ENCODE assay signal across 20 cellular contexts in genomic region chr22:47776329-47776728, GRCh38.
DNase-seq lines count a peak whose midpoint lies in the region; ATAC-seq, FAIRE-seq and TF ChIP-seq lines count a peak whose summit lies in the region.
"Had no signal": no experiment of that assay in that cellular context is flagged by ENCODE, and none has a peak within 500 bp of the region (broad histone marks: within the 10 kb centered on the region; RNA-seq: fewer than 3 reads in every experiment).

No MANE protein-coding gene starts in this region.

- H3K27ac ChIP-seq in HepG2 (ENCODE audit: extremely low read length, insufficient read depth, low read length) (no peak overlapping the region), right lobe of liver (no peak overlapping the region), OCI-LY1 (ENCODE audit: low read depth, low read length, poor library complexity, severe bottlenecking) (no peak overlapping the region), endodermal cell (ENCODE audit: low read depth, low read length) (no peak overlapping the region), esophagus squamous epithelium (no peak overlapping the region)
- H3K27ac ChIP-seq: BLaER1, KMS-11 had no signal

- H3K36me3 ChIP-seq in HepG2 (replicated peaks in 1 of 2; ENCODE audit: control insufficient read depth in 1 of 2, insufficient read depth in 2 of 2, low read length in 2 of 2) (no peaks in the 10 kb centered on the region), right lobe of liver (no peaks in the 10 kb centered on the region), OCI-LY1 (ENCODE audit: insufficient read depth, low read length) (no peaks in the 10 kb centered on the region), endodermal cell (ENCODE audit: control insufficient read depth, insufficient read depth, low read length) (no peaks in the 10 kb centered on the region), esophagus squamous epithelium (no peaks in the 10 kb centered on the region)
- H3K36me3 ChIP-seq: BLaER1, MG63 had no signal

- H3K36me3 Mint-ChIP-seq in endodermal cell (ENCODE audit: low read depth) (peaks cover 3% of the 10 kb centered on the region), Calu3 (ENCODE audit: insufficient read depth, unreplicated experiment) (no peaks in the 10 kb centered on the region)

- H3K4me3 ChIP-seq in HepG2 (replicated peaks in 1 of 3; ENCODE audit: insufficient read depth in 1 of 3, low read depth in 2 of 3, low read length in 3 of 3) (no peak overlapping the region), right lobe of liver (no peak overlapping the region), OCI-LY1 (ENCODE audit: low read depth, low read length, poor library complexity, severe bottlenecking) (no peak overlapping the region), endodermal cell (ENCODE audit: low read length) (no peak overlapping the region), esophagus squamous epithelium (no peak overlapping the region)
- H3K4me3 ChIP-seq: BLaER1, MG63 had no signal

- H3K9ac ChIP-seq in HepG2 (ENCODE audit: insufficient read depth, low read depth, low read length) (no peak overlapping the region), OCI-LY1 (ENCODE audit: low read length) (no peak overlapping the region), endodermal cell (ENCODE audit: extremely low read depth, low read length, poor library complexity, severe bottlenecking) (no peak overlapping the region)
- H3K9ac ChIP-seq: BLaER1, KMS-11, SK-N-SH had no signal

- peaks cover 1 to 18% of the 10 kb centered on the region in 2 experiments; a peak in 1 of 5 replicates for H3K27me3 ChIP-seq in HepG2 (ENCODE audit: control insufficient read depth in 1 of 2, insufficient read depth in 2 of 2, low read length in 2 of 2)
- no peaks in the 10 kb centered on the region for H3K27me3 ChIP-seq in right lobe of liver
- no peaks in the 10 kb centered on the region; the same call in 1 of the 2 replicates for H3K27me3 ChIP-seq in OCI-LY1 (ENCODE audit: insufficient read depth, low read length)
- no peaks in the 10 kb centered on the region for H3K27me3 ChIP-seq in endodermal cell (ENCODE audit: control insufficient read depth, insufficient read depth, low read length, poor library complexity, severe bottlenecking)
- peaks cover 0 to 11% (median 0%) of the 10 kb centered on the region in 4 donors for H3K27me3 ChIP-seq in esophagus squamous epithelium
- H3K27me3 ChIP-seq: BLaER1, MG63 had no signal

- H2AFZ ChIP-seq in HepG2 (ENCODE audit: low read length), result no peak overlapping the region
- H2AFZ ChIP-seq in OCI-LY1 (ENCODE audit: low read length), result no peak overlapping the region

- FAIRE-seq in HepG2 (lab: Jason Lieb, UNC), result no peak
- FAIRE-seq: A204.1 had no signal

- no TSS peak for BruUV-seq in HepG2 (replicated peaks; lab: Mats Ljungman, UMichigan)
- BruUV-seq in Calu3 (replicated peaks; lab: Mats Ljungman, UMichigan), result no TSS peak

- peak; percentile 49 for TF ChIP-seq CTCF in HepG2 (CRISPR knock-in tag; IDR thresholded peaks at IDR 0.05)
- TF ChIP-seq CTCF in right lobe of liver (IDR thresholded peaks at IDR 0.05), result no peak
- TF ChIP-seq CTCF in OCI-LY1 (IDR thresholded peaks at IDR 0.05; ENCODE audit: low read length), result peak; percentile 22; the same call in 1 of the 2 replicates
- TF ChIP-seq CTCF in endodermal cell (conservative IDR thresholded peaks at IDR 0.05), result peak; percentile 72
- TF ChIP-seq CTCF in esophagus squamous epithelium (IDR thresholded peaks at IDR 0.05), result no peak
- no peak for TF ChIP-seq CTCF in Calu3 (IDR thresholded peaks at IDR 0.05; ENCODE audit: unreplicated experiment)

- H3F3A ChIP-seq in OCI-LY1 (ENCODE audit: insufficient read depth, low read length), result no peaks in the 10 kb centered on the region

- H3K27ac Mint-ChIP-seq in endodermal cell (no peak overlapping the region), Calu3 (ENCODE audit: unreplicated experiment) (no peak overlapping the region)

- H3K4me1 Mint-ChIP-seq in endodermal cell, result peaks cover 28% of the 10 kb centered on the region
- H3K4me1 Mint-ChIP-seq in Calu3 (ENCODE audit: low read depth, unreplicated experiment), result no peaks in the 10 kb centered on the region

- H3K27me3 Mint-ChIP-seq in endodermal cell (ENCODE audit: insufficient read depth) (no peaks in the 10 kb centered on the region), Calu3 (ENCODE audit: unreplicated experiment) (no peaks in the 10 kb centered on the region)

- no peak for DNase-seq in HepG2 (ENCODE audit: low spot score)
- no peak for DNase-seq in right lobe of liver
- DNase-seq in endodermal cell, result peak; percentile 84
- DNase-seq in C1 segment of cervical spinal cord (lab: John Stamatoyannopoulos, UW), result no peak
- no peak for DNase-seq in esophagus squamous epithelium (lab: John Stamatoyannopoulos, UW)
- DNase-seq in Calu3, result no peak
- DNase-seq: DND-41, NCI-H1092, NCI-H2081 treated with DMSO at 0.1 percent for 48 hours, NCI-H510A treated with DMSO at 0.1 percent for 48 hours, NCI-H82, SK-N-SH had no signal

- ATAC-seq in HepG2 (peak; percentile 58; the same call in 1 of the 3 replicates), right lobe of liver (no peak), GM19351 (IDR thresholded peaks at IDR 0.05; ENCODE audit: unreplicated experiment) (no peak)
- ATAC-seq: HCT116, Right ventricle myocardium inferior had no signal

- H3K79me2 ChIP-seq in HepG2 (ENCODE audit: insufficient read depth, low read length), result no peaks in the 10 kb centered on the region
- no peaks in the 10 kb centered on the region for H3K79me2 ChIP-seq in OCI-LY1 (ENCODE audit: insufficient read depth, low read length)

- H3K4me3 Mint-ChIP-seq in endodermal cell (no peak overlapping the region), Calu3 (ENCODE audit: low read depth, unreplicated experiment) (no peak overlapping the region)

- intact Hi-C loops in HepG2 (cut with micrococcal nuclease; ENCODE audit: unreplicated experiment) (no loop called here), right lobe of liver (cut with DNase I) (no loop called here), esophagus squamous epithelium (cut with DNase I) (no loop called here), Calu3 (cut with micrococcal nuclease; ENCODE audit: unreplicated experiment) (no loop called here)

- H3K9me3 Mint-ChIP-seq in endodermal cell, result peaks cover 17% of the 10 kb centered on the region
- H3K9me3 Mint-ChIP-seq in Calu3 (ENCODE audit: low read depth, unreplicated experiment), result peaks cover 17% of the 10 kb centered on the region

- H3K4me2 ChIP-seq in HepG2 (ENCODE audit: low read depth, low read length) (no peak overlapping the region), OCI-LY1 (ENCODE audit: low read length) (no peak overlapping the region)
- H3K4me2 ChIP-seq: BLaER1, KMS-11, SK-N-SH had no signal

- no peaks in the 10 kb centered on the region for H3K9me3 ChIP-seq in HepG2 (ENCODE audit: low read length)
- no peaks in the 10 kb centered on the region for H3K9me3 ChIP-seq in right lobe of liver
- no peaks in the 10 kb centered on the region for H3K9me3 ChIP-seq in OCI-LY1 (ENCODE audit: low read length)
- peaks cover 36% of the 10 kb centered on the region for H3K9me3 ChIP-seq in endodermal cell (ENCODE audit: control insufficient read depth, low read length)
- H3K9me3 ChIP-seq in esophagus squamous epithelium, result no peaks in the 10 kb centered on the region
- H3K9me3 ChIP-seq: MG63, SK-N-SH had no signal

- POLR2A ChIA-PET in HepG2 (lab: Yijun Ruan, JAX), result no interaction called here

- TF ChIP-seq EP300 in HepG2 (IDR thresholded peaks at IDR 0.05; ENCODE audit: low read depth in 2 of 2, low read length in 2 of 2) (no peak), HepG2 (CRISPR knock-in tag; IDR thresholded peaks at IDR 0.05; ENCODE audit: borderline replicate concordance) (no peak)

- no peak for TF ChIP-seq RAD21 in HepG2 (CRISPR knock-in tag; IDR thresholded peaks at IDR 0.05)

- CTCF ChIA-PET in HepG2 (lab: Yijun Ruan, JAX; ENCODE audit: low intra/inter-chr PET ratio, low total read pairs) (no interaction called here), Calu3 (lab: Charles Lee) (no interaction called here)

- 8% methylated on average over 7 of the region's 10 CpGs for WGBS in HepG2 (ENCODE audit: low lambda C conversion rate)
- WGBS in right lobe of liver (ENCODE audit: insufficient coverage, low coverage, low lambda C conversion rate, missing lambda C conversion rate), result 37% methylated on average over 6 of the region's 10 CpGs
- 70 to 71% methylated on average over 3 to 10 of the region's 10 CpGs for WGBS in endodermal cell (ENCODE audit: insufficient coverage in 1 of 2, insufficient read length in 1 of 2), 2 experiments
- 34 to 37% methylated on average over 10 of the region's 10 CpGs for WGBS in esophagus squamous epithelium, 2 donors

- H3K9me2 ChIP-seq in OCI-LY1 (ENCODE audit: low read depth, low read length), result no peaks in the 10 kb centered on the region
- H3K9me2 ChIP-seq: SK-N-SH had no signal

- TF ChIP-seq POLR2A in HepG2 (IDR thresholded peaks at IDR 0.05; ENCODE audit: insufficient read depth in 1 of 2, low read depth in 2 of 2, low read length in 2 of 2) (no peak), right lobe of liver (IDR thresholded peaks at IDR 0.05) (no peak), esophagus squamous epithelium (IDR thresholded peaks at IDR 0.05) (no peak)

- H4K20me1 ChIP-seq in HepG2 (ENCODE audit: insufficient read depth, low read length), result no peaks in the 10 kb centered on the region
- H4K20me1 ChIP-seq in OCI-LY1 (ENCODE audit: insufficient read depth, low read length), result no peaks in the 10 kb centered on the region
- H4K20me1 ChIP-seq: BLaER1 had no signal

- in situ Hi-C loops in HepG2 (cut with HindIII; ENCODE audit: extremely low pct_ligation_motif_present, low pct_unique_long_range_greater_than_20kb), result no loop called here

- no peaks in the 10 kb centered on the region for H3K4me1 ChIP-seq in HepG2 (ENCODE audit: insufficient read depth, low read length)
- H3K4me1 ChIP-seq in right lobe of liver, result no peaks in the 10 kb centered on the region
- no peaks in the 10 kb centered on the region for H3K4me1 ChIP-seq in OCI-LY1 (ENCODE audit: insufficient read depth, low read length, severe bottlenecking)
- H3K4me1 ChIP-seq in endodermal cell (ENCODE audit: control insufficient read depth, insufficient read depth, low read length), result no peaks in the 10 kb centered on the region
- peaks cover 0 to 9% (median 0%) of the 10 kb centered on the region in 3 donors for H3K4me1 ChIP-seq in esophagus squamous epithelium
- H3K4me1 ChIP-seq: BLaER1 had no signal

TF ChIP-seq in HepG2, 621 proteins besides CTCF, POLR2A, EP300 and RAD21:
- TF ChIP-seq ZNF263 (CRISPR knock-in tag; IDR thresholded peaks at IDR 0.05), result peak; percentile 86
- TF ChIP-seq STAG1 (CRISPR knock-in tag; IDR thresholded peaks at IDR 0.05), result 0 out of 2 replicates have a peak, but pooled peaks have one; percentile 7
- no peak for TF ChIP-seq FOXM1 (CRISPR knock-in tag; IDR thresholded peaks at IDR 0.05)

Comparison
In these comparisons a context has a peak if more than half of its experiments do, and no peak if none do; other contexts are left out.
1. CTCF ChIP-seq: peak in HepG2 (single experiment), OCI-LY1 (single experiment) and endodermal cell (single experiment); none in right lobe of liver (0 of 4), esophagus squamous epithelium (0 of 6) and Calu3 (single experiment).